Comparison of ENCODE assay signal across 10 cellular contexts in the genomic region with DNA sequence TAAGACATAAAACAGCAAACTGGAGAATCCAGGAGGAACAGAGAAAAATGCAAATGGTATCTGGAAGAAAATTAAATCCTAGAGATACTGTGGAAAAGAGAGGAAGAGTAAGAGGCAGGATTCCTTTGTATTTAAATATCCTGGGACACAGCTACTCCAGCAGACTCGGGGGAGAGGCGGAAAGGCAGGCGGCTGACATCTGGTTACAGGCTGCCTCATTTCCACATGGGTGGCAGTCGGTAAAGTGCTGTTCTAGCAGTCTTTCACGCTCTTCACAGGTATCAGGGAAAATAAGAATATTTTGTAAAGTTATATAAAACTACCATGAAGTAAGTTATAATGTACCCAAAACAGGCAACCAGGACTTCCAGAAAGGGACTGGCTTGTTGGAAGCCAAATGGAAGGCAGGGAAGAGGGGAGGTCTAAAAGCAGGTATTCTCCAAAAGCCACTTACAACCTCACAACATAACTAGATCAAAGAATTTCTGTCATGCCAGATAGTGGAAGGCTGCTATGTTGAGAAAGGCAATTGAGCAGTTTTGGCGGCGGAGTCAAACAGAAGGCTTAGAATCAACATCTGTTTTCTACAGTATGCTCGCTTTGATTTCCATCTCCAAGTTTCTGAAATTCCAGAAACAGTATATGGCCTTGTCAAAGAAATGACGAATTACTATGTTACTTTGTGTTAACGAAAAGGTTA. TPM values are rescaled to one million over a fixed set of nuclear protein-coding genes. Genes with fewer than 3 reads are reported as not detected.
DNase-seq lines count a peak whose midpoint lies in the region; ATAC-seq, FAIRE-seq and TF ChIP-seq lines count a peak whose summit lies in the region.
"Had no signal": no experiment of that assay in that cellular context is flagged by ENCODE, and none has a peak within 500 bp of the region (broad histone marks: within the 10 kb centered on the region; RNA-seq: fewer than 3 reads in every experiment).

No MANE protein-coding gene starts in this region.

- no peak for TF ChIP-seq EP300 in K562 (IDR thresholded peaks at IDR 0.05; ENCODE audit: low read length)

- H3K27ac ChIP-seq in K562 (ENCODE audit: extremely low read depth, low read depth, low read length) (no peak overlapping the region), left lung (no peak overlapping the region)
- H3K27ac ChIP-seq: SJSA1 had no signal

- H3K9me1 ChIP-seq in K562 (ENCODE audit: control insufficient read depth, insufficient read depth, low read length) = no peaks in the 10 kb centered on the region

- POLR2A ChIA-PET in K562 (lab: Yijun Ruan, JAX) = no interaction called here

- intact Hi-C loops in K562 (cut with micrococcal nuclease) = loop anchor here (2.0 to 10.0 kb wide), 4 partner anchors 53 to 585 kb away; partner anchors contain the start of genes FAM13A and PYURF
- intact Hi-C loops in left lung (cut with DNase I) = no loop called here

- H3K27me3 Mint-ChIP-seq in T-helper 1 cell treated with Interleukin-12 subunit alpha and Interleukin-12 subunit beta and Interleukin-4 antibody, amounts not matched to agents 30 μg/mL and 1 μg/mL, for 36 hours (ENCODE audit: low read depth) = peaks cover 34% of the 10 kb centered on the region

- peak overlapping the region; percentile 80; the same call in 1 of the 2 replicates for H3K4me3 ChIP-seq in K562
- peak overlapping the region; percentile 71 to 86 for H3K4me3 ChIP-seq in left lung

- in situ Hi-C loops in K562 (cut with MboI) = no loop called here

- H3K27me3 ChIP-seq in K562 (ENCODE audit: control insufficient read depth in 2 of 2, insufficient read depth in 2 of 2, low read length in 2 of 2) (peaks cover 3 to 21% of the 10 kb centered on the region in 2 experiments; a peak in 4 of 5 replicates), left lung (peaks cover 0 to 20% of the 10 kb centered on the region in 2 donors)

- no peak for ATAC-seq in K562
- ATAC-seq in left lung = no peak

- peaks cover 3% of the 10 kb centered on the region for H3K36me3 Mint-ChIP-seq in T-helper 1 cell treated with Interleukin-12 subunit alpha and Interleukin-12 subunit beta and Interleukin-4 antibody, amounts not matched to agents 30 μg/mL and 1 μg/mL, for 36 hours (ENCODE audit: low read depth)

- peaks cover 4% of the 10 kb centered on the region for H3K9me3 Mint-ChIP-seq in T-helper 1 cell treated with Interleukin-12 subunit alpha and Interleukin-12 subunit beta and Interleukin-4 antibody, amounts not matched to agents 30 μg/mL and 1 μg/mL, for 36 hours

- no peak overlapping the region for H3K9ac ChIP-seq in K562 (ENCODE audit: insufficient read depth in 1 of 2, low read depth in 2 of 2, low read length in 2 of 2)

- peak overlapping the region; percentile 88 for H3K4me2 ChIP-seq in K562 (ENCODE audit: insufficient read depth, low read length)

- WGBS in K562 (ENCODE audit: insufficient coverage, low coverage, missing lambda C conversion rate) = 19% methylated on average over 10 of the region's 10 CpGs

- CTCF ChIA-PET in K562 (lab: Yijun Ruan, JAX; ENCODE audit: low intra/inter-chr PET ratio) = interaction anchor here (0.6 kb wide), 1 partner anchor 714 kb away, joined by 4 read pairs; no protein-coding TSS in a partner anchor

- peaks cover 11% of the 10 kb centered on the region; the same call in 2 of the 3 replicates for H3K36me3 ChIP-seq in K562 (ENCODE audit: control insufficient read depth, insufficient read depth, low read length)
- no peaks in the 10 kb centered on the region for H3K36me3 ChIP-seq in left lung

- peak overlapping the region; percentile 90 for H3K4me3 Mint-ChIP-seq in T-helper 1 cell treated with Interleukin-12 subunit alpha and Interleukin-12 subunit beta and Interleukin-4 antibody, amounts not matched to agents 30 μg/mL and 1 μg/mL, for 36 hours

- DNase-seq in T-helper 1 cell (no peak), K562 (ENCODE audit: extremely low read depth in 1 of 4, low spot score in 3 of 4) (no peak), left lung (no peak), superior temporal gyrus (ENCODE audit: extremely low spot score) (peak; percentile 58), GF-D8 (lab: John Stamatoyannopoulos, UW) (no peak), NCI-H128 (lab: John Stamatoyannopoulos, UW; ENCODE audit: unreplicated experiment) (no peak)
- no peak for DNase-seq in stimulated activated naive CD4-positive, alpha-beta T cell (lab: John Stamatoyannopoulos, UW)
- DNase-seq: GOT3 had no signal

- TF ChIP-seq POLR2A in K562 (conservative IDR thresholded peaks at IDR 0.05) = no peak

- peaks cover 18% of the 10 kb centered on the region for H3K4me1 Mint-ChIP-seq in T-helper 1 cell treated with Interleukin-12 subunit alpha and Interleukin-12 subunit beta and Interleukin-4 antibody, amounts not matched to agents 30 μg/mL and 1 μg/mL, for 36 hours (ENCODE audit: low read depth)

- peaks cover 8 to 11% of the 10 kb centered on the region in 2 experiments; a peak in 4 of 5 replicates for H3K4me1 ChIP-seq in K562 (replicated peaks in 1 of 2; ENCODE audit: control insufficient read depth in 2 of 2, insufficient read depth in 2 of 2, low read length in 2 of 2)
- peaks cover 5 to 19% of the 10 kb centered on the region in 2 donors for H3K4me1 ChIP-seq in left lung

- H3K79me2 ChIP-seq in K562 (ENCODE audit: control insufficient read depth, insufficient read depth, low read length) = peaks cover 13% of the 10 kb centered on the region

- H2AFZ ChIP-seq in K562 (ENCODE audit: low read depth, low read length) = peak overlapping the region; percentile 95

- no peaks in the 10 kb centered on the region for H4K20me1 ChIP-seq in K562 (replicated peaks; ENCODE audit: control insufficient read depth, insufficient read depth, low read length)

- H3K27ac Mint-ChIP-seq in T-helper 1 cell treated with Interleukin-12 subunit alpha and Interleukin-12 subunit beta and Interleukin-4 antibody, amounts not matched to agents 30 μg/mL and 1 μg/mL, for 36 hours = peak overlapping the region; percentile 76

- H3K9me3 ChIP-seq in K562 (replicated peaks; ENCODE audit: control insufficient read depth, insufficient read depth, low read depth, low read length) (no peaks in the 10 kb centered on the region), left lung (no peaks in the 10 kb centered on the region)
- H3K9me3 ChIP-seq: SJSA1 had no signal

- BruUV-seq in K562 (replicated peaks; lab: Mats Ljungman, UMichigan) = no TSS peak

- peak; percentile 60 for FAIRE-seq in K562 (lab: Jason Lieb, UNC)

- TF ChIP-seq CTCF in K562 (IDR thresholded peaks at IDR 0.05 in 2 of 3, conservative IDR thresholded peaks at IDR 0.05 in 1 of 3; ENCODE audit: insufficient read depth in 2 of 3, low read depth in 1 of 3, low read length in 3 of 3) (no peak), left lung (IDR thresholded peaks at IDR 0.05) (no peak)

- no peak for TF ChIP-seq RAD21 in K562 (CRISPR knock-in tag; conservative IDR thresholded peaks at IDR 0.05 in 1 of 2, IDR thresholded peaks at IDR 0.05 in 1 of 2)

TF ChIP-seq in K562, 482 proteins besides CTCF, POLR2A, EP300 and RAD21 (continues in another document):
- no peak for TF ChIP-seq ELK1 (CRISPR knock-in tag; IDR thresholded peaks at IDR 0.05)

RNA-seq across cellular contexts. Expression of gene TIGD2, which starts 1.3 kb away (rescaled TPM):
- 4.5 and 18.9 TPM in 2 replicates for total RNA-seq in K562 (2011; cell fraction: chromatin; rRNA removed; ENCODE audit: low replicate concordance)
- total RNA-seq in K562 (2011; cell fraction: nucleolus; rRNA removed) = 4.0 and 5.4 TPM in 2 replicates
- total RNA-seq in K562 (2011; cell fraction: nucleoplasm; rRNA removed) = 6.9 and 7.6 TPM in 2 replicates
- 7.9 and 9.8 TPM in 2 replicates for total RNA-seq in K562 (2014; rRNA removed)
- 15.0 and 15.9 TPM in 2 replicates for total RNA-seq in K562 (2014; rRNA removed; fragmentation: Illumina TruSeq; extraction: Trizol)
- total RNA-seq in K562 (2015; rRNA removed; fragmentation: Illumina TruSeq; extraction: Trizol) = 12.5 and 13.4 TPM in 2 replicates
- total RNA-seq in K562 (2021) = 9.8 and 10.4 TPM in 2 replicates
- polyA plus RNA-seq in K562 (2011; rRNA removed) = 5.0 and 5.2 TPM in 2 replicates
- 2.2 and 3.1 TPM in 2 replicates for polyA plus RNA-seq in K562 (2011; cell fraction: cytosol; rRNA removed)
- 5.9 and 7.2 TPM in 2 replicates for polyA plus RNA-seq in K562 (2011; cell fraction: nucleus; rRNA removed)
- polyA plus RNA-seq in K562 (2012) = 8.5 and 10.8 TPM in 2 replicates
- polyA plus RNA-seq in K562 (2014; fragmentation: Illumina TruSeq; extraction: Trizol) = 11.0 and 11.1 TPM in 2 replicates
- 1 to 10 TPM; 3.6 to 3.8 TPM for polyA plus RNA-seq in K562 (2014; fragmentation: Nextera tagmentation; extraction: Ambion mirVana)
- 5.8 and 7.7 TPM in 2 replicates for polyA plus RNA-seq in K562 (2014; rRNA removed)
- polyA minus RNA-seq in K562 (2011; rRNA and poly(A)+ RNA removed) = 8.8 and 12.0 TPM in 2 replicates
- polyA minus RNA-seq in K562 (2011; cell fraction: cytosol; rRNA and poly(A)+ RNA removed) = 2.6 and 5.5 TPM in 2 replicates
- polyA minus RNA-seq in K562 (2011; cell fraction: nucleus; rRNA and poly(A)+ RNA removed) = 7.3 and 15.7 TPM in 2 replicates
- total RNA-seq in left lung = 1 to 10 TPM; 5.4 to 6.7 TPM

RNA-seq across cellular contexts. Expression of gene FAM13A, which starts 53.0 kb away (rescaled TPM):
- 69.5 and 141 TPM in 2 replicates for total RNA-seq in K562 (2011; cell fraction: chromatin; rRNA removed; ENCODE audit: low replicate concordance)
- total RNA-seq in K562 (2011; cell fraction: nucleolus; rRNA removed) = 25.3 and 29.7 TPM in 2 replicates
- total RNA-seq in K562 (2011; cell fraction: nucleoplasm; rRNA removed) = 54.5 and 79.6 TPM in 2 replicates
- total RNA-seq in K562 (2014; rRNA removed) (11.3 and 15.5 TPM in 2 replicates), K562 (2014; rRNA removed; fragmentation: Illumina TruSeq; extraction: Trizol) (22.3 and 23.1 TPM in 2 replicates), K562 (2015; rRNA removed; fragmentation: Illumina TruSeq; extraction: Trizol) (15.9 and 18.5 TPM in 2 replicates), K562 (2021) (13.7 and 14.1 TPM in 2 replicates), left lung (10 to 100 TPM; 22.2 to 24.7 TPM)
- polyA plus RNA-seq in K562 (2011; rRNA removed) (23.3 and 41.9 TPM in 2 replicates), K562 (2014; fragmentation: Illumina TruSeq; extraction: Trizol) (13.1 and 14.7 TPM in 2 replicates), K562 (2014; fragmentation: Nextera tagmentation; extraction: Ambion mirVana) (10 to 100 TPM; 14.4 to 15.3 TPM), K562 (2014; rRNA removed) (12.1 and 12.8 TPM in 2 replicates)
- polyA plus RNA-seq in K562 (2011; cell fraction: cytosol; rRNA removed) = 7.1 and 23.1 TPM in 2 replicates
- polyA plus RNA-seq in K562 (2011; cell fraction: nucleus; rRNA removed) = 32.1 and 73.5 TPM in 2 replicates
- 11.7 and 13.0 TPM in 2 replicates for polyA plus RNA-seq in K562 (2012)
- polyA minus RNA-seq in K562 (2011; rRNA and poly(A)+ RNA removed) = 50.1 and 111 TPM in 2 replicates
- 7.6 and 17.4 TPM in 2 replicates for polyA minus RNA-seq in K562 (2011; cell fraction: cytosol; rRNA and poly(A)+ RNA removed)
- polyA minus RNA-seq in K562 (2011; cell fraction: nucleus; rRNA and poly(A)+ RNA removed) = 56.5 and 184 TPM in 2 replicates
